Comparison of ENCODE assay signal across 1 cellular context in genomic region chr17:42554250-42555121, GRCh38.
A peak's percentile ranks its signal among the peaks of the same experiment; 100 is the strongest.
TF ChIP-seq lines count a peak whose summit lies in the region.

No MANE protein-coding gene starts in this region.

TF ChIP-seq in K562, 482 proteins besides CTCF, POLR2A, EP300 and RAD21 (continued from another document and continues in another):
- TF ChIP-seq USF2 (CRISPR knock-in tag; IDR thresholded peaks at IDR 0.05) (no peak), ZFP1 (CRISPR knock-in tag; IDR thresholded peaks at IDR 0.05) (no peak), EP400 (IDR thresholded peaks at IDR 0.05) (peak; percentile 66; the same call in 1 of the 2 replicates), TCFL5 (CRISPR knock-in tag; conservative IDR thresholded peaks at IDR 0.05) (no peak), EGR1 (conservative IDR thresholded peaks at IDR 0.05) (peak; percentile 82), ZSCAN32 (CRISPR knock-in tag; IDR thresholded peaks at IDR 0.05) (no peak), CXXC5 (CRISPR knock-in tag; IDR thresholded peaks at IDR 0.05) (peak; percentile 74), CTCFL (IDR thresholded peaks at IDR 0.05; ENCODE audit: borderline replicate concordance, insufficient read depth, low read depth, low read length, poor library complexity, severe bottlenecking) (no peak), NEUROD1 (IDR thresholded peaks at IDR 0.05; ENCODE audit: borderline replicate concordance, low read depth, low read length, partially characterized antibody) (peak; percentile 47), E2F5 (CRISPR knock-in tag; IDR thresholded peaks at IDR 0.05) (no peak), ZNF668 (CRISPR knock-in tag; IDR thresholded peaks at IDR 0.05) (no peak), CHD1 (IDR thresholded peaks at IDR 0.05; ENCODE audit: low read length) (peak; percentile 35), ZNF263 (CRISPR knock-in tag; IDR thresholded peaks at IDR 0.05; ENCODE audit: borderline replicate concordance) (0 out of 2 replicates have a peak, but pooled peaks have one; percentile 34), ZNF280A (IDR thresholded peaks at IDR 0.05; ENCODE audit: low read depth, partially characterized antibody) (no peak), CREBBP (IDR thresholded peaks at IDR 0.05; ENCODE audit: low read depth, low read length) (no peak), MLLT1 (IDR thresholded peaks at IDR 0.05) (0 out of 4 replicates have a peak, but pooled peaks of 1 of the 2 experiments have one; percentile 47), MTA1 (IDR thresholded peaks at IDR 0.05; ENCODE audit: borderline replicate concordance) (peak; percentile 88), PRDM10 (IDR thresholded peaks at IDR 0.05; ENCODE audit: partially characterized antibody) (peak; percentile 49), ZNF232 (CRISPR knock-in tag; IDR thresholded peaks at IDR 0.05) (0 out of 2 replicates have a peak, but pooled peaks have one; percentile 52), MAX (CRISPR knock-in tag; IDR thresholded peaks at IDR 0.05) (0 out of 2 replicates have a peak, but pooled peaks have one; percentile 12), NBN (IDR thresholded peaks at IDR 0.05; ENCODE audit: low read depth) (0 out of 2 replicates have a peak, but pooled peaks have one; percentile 19), CBFA2T3 (IDR thresholded peaks at IDR 0.05) (no peak), FOSL1 (tag; conservative IDR thresholded peaks at IDR 0.05) (no peak), SMAD3 (CRISPR knock-in tag; conservative IDR thresholded peaks at IDR 0.05) (no peak), DEAF1 (CRISPR knock-in tag; IDR thresholded peaks at IDR 0.05) (peak; percentile 53), BRD4 (IDR thresholded peaks at IDR 0.05) (peak; percentile 30; the same call in 1 of the 2 replicates), ZC3H4 (CRISPR knock-in tag; IDR thresholded peaks at IDR 0.05; ENCODE audit: borderline replicate concordance) (no peak), MAFF (IDR thresholded peaks at IDR 0.05; ENCODE audit: low read length) (no peak), ZNF143 (CRISPR knock-in tag; IDR thresholded peaks at IDR 0.05) (no peak), PHTF2 (CRISPR knock-in tag; IDR thresholded peaks at IDR 0.05) (no peak), ZNF253 (CRISPR knock-in tag; conservative IDR thresholded peaks at IDR 0.05) (no peak), RREB1 (CRISPR knock-in tag; IDR thresholded peaks at IDR 0.05) (peak; percentile 58; the same call in 1 of the 2 replicates), SRSF7 (optimal IDR thresholded peaks at IDR 0.05; ENCODE audit: low read depth, low read length) (no peak), CEBPZ (IDR thresholded peaks at IDR 0.05; ENCODE audit: borderline replicate concordance, low read depth, low read length) (no peak), SETDB1 (IDR thresholded peaks at IDR 0.05; ENCODE audit: low read length) (no peak), RCOR1 (IDR thresholded peaks at IDR 0.05; ENCODE audit: borderline replicate concordance in 1 of 2, low read depth in 2 of 2, low read length in 2 of 2) (no peak; a peak in 1 of 4 replicates)
